Comparison of ENCODE assay signal across 10 cellular contexts in genomic region chr1:115838426-115838804, GRCh38. TPM values are rescaled to one million over a fixed set of nuclear protein-coding genes. Genes with fewer than 3 reads are reported as not detected.
DNase-seq lines count a peak whose midpoint lies in the region; ATAC-seq and TF ChIP-seq lines count a peak whose summit lies in the region.
"Had no signal": no experiment of that assay in that cellular context is flagged by ENCODE, and none has a peak within 500 bp of the region (broad histone marks: within the 10 kb centered on the region; RNA-seq: fewer than 3 reads in every experiment).

No MANE protein-coding gene starts in this region.

- WGBS in esophagus squamous epithelium, 2 donors, result 2% methylated on average over 7 of the region's 43 CpGs; no CpG with 5 or more reads in 1 of the 2 donors

- H3K9ac ChIP-seq in BLaER1 treated with 17β-estradiol and CSF1 and Interleukin-3, amounts not matched to agents 10 nM and 100 nM, result no peak overlapping the region; a peak in 1 of 22 replicates

- H3K36me3 ChIP-seq in BLaER1 treated with 17β-estradiol and CSF1 and Interleukin-3, amounts not matched to agents 10 nM and 100 nM, result no peaks in the 10 kb centered on the region
- no peaks in the 10 kb centered on the region for H3K36me3 ChIP-seq in esophagus squamous epithelium
- H3K36me3 ChIP-seq in osteoblast (ENCODE audit: insufficient read depth, low read length), result no peaks in the 10 kb centered on the region

- peak overlapping the region; percentile 52 to 97 (median 74); a peak in 21 of 22 replicates for H3K4me2 ChIP-seq in BLaER1 treated with 17β-estradiol and CSF1 and Interleukin-3, amounts not matched to agents 10 nM and 100 nM
- peak overlapping the region; percentile 36 for H3K4me2 ChIP-seq in osteoblast (ENCODE audit: insufficient read depth, low read length)

- H3K4me3 ChIP-seq in BLaER1 treated with 17β-estradiol and CSF1 and Interleukin-3, amounts not matched to agents 10 nM and 100 nM, result peak overlapping the region in 8 of 10 experiments; percentile 7 to 60 (median 46); a peak in 13 of 20 replicates
- peak overlapping the region; percentile 48 to 59 (median 58) for H3K4me3 ChIP-seq in esophagus squamous epithelium
- H3K4me3 ChIP-seq in osteoblast (ENCODE audit: insufficient read depth, low read length), result no peak overlapping the region

- H3K79me2 ChIP-seq in osteoblast (ENCODE audit: insufficient read depth, low read length), result no peaks in the 10 kb centered on the region

- peaks cover 76 to 92% (median 89%) of the 10 kb centered on the region in 11 experiments for H3K27me3 ChIP-seq in BLaER1 treated with 17β-estradiol and CSF1 and Interleukin-3, amounts not matched to agents 10 nM and 100 nM
- H3K27me3 ChIP-seq in esophagus squamous epithelium (peaks cover 0 to 79% (median 7%) of the 10 kb centered on the region in 4 donors), osteoblast (ENCODE audit: insufficient read depth, low read length) (peaks cover 82% of the 10 kb centered on the region)

- H3K4me1 ChIP-seq in BLaER1 treated with 17β-estradiol and CSF1 and Interleukin-3, amounts not matched to agents 10 nM and 100 nM, result peaks cover 15 to 26% (median 23%) of the 10 kb centered on the region in 10 experiments
- H3K4me1 ChIP-seq in esophagus squamous epithelium, result peaks cover 16 to 43% (median 19%) of the 10 kb centered on the region in 3 donors
- no peaks in the 10 kb centered on the region for H3K4me1 ChIP-seq in osteoblast (ENCODE audit: insufficient read depth, low read length)

- no peak overlapping the region for H3K27ac ChIP-seq in BLaER1 treated with 17β-estradiol and CSF1 and Interleukin-3, amounts not matched to agents 10 nM and 100 nM
- peak overlapping the region; percentile 66 to 90 (median 87) for H3K27ac ChIP-seq in esophagus squamous epithelium
- H3K27ac ChIP-seq in osteoblast (ENCODE audit: low read depth, low read length), result no peak overlapping the region

- TF ChIP-seq POLR2A in esophagus squamous epithelium (IDR thresholded peaks at IDR 0.05), result no peak

- intact Hi-C loops in esophagus squamous epithelium (cut with DNase I) (no loop called here), left colon (cut with DNase I, micrococcal nuclease) (no loop called here)

- H2AFZ ChIP-seq in osteoblast (ENCODE audit: low read length), result no peak overlapping the region

- TF ChIP-seq CTCF in esophagus squamous epithelium (IDR thresholded peaks at IDR 0.05), result no peak
- no peak for TF ChIP-seq CTCF in osteoblast (IDR thresholded peaks at IDR 0.05; ENCODE audit: extremely low read depth, low read depth, low read length)

- peaks cover 0 to 35% (median 9%) of the 10 kb centered on the region in 11 experiments; a peak in 14 of 22 replicates for H4K20me1 ChIP-seq in BLaER1 treated with 17β-estradiol and CSF1 and Interleukin-3, amounts not matched to agents 10 nM and 100 nM
- H4K20me1 ChIP-seq in osteoblast (ENCODE audit: insufficient read depth, low read length), result no peaks in the 10 kb centered on the region

- DNase-seq in NCI-H2227 (lab: John Stamatoyannopoulos, UW; ENCODE audit: unreplicated experiment) (peak; percentile 53), esophagus squamous epithelium (lab: John Stamatoyannopoulos, UW) (no peak), osteoblast (ENCODE audit: insufficient read length, low spot score, missing footprints) (peak; percentile 46), activated gamma-delta T cell (lab: John Stamatoyannopoulos, UW) (no peak), left colon (no peak)
- DNase-seq in stimulated activated CD4-positive, alpha-beta T cell treated with anti-CD3 and anti-CD28 coated beads, Interleukin-2, amount 100 ng/mL, for 48 hours, result no peak
- DNase-seq: DND-41 had no signal

- H3K9me3 ChIP-seq in BLaER1 treated with 17β-estradiol and CSF1 and Interleukin-3, amounts not matched to agents 10 nM and 100 nM (replicated peaks in 1 of 11), result peaks cover 0 to 10% (median 6%) of the 10 kb centered on the region in 11 experiments; a peak in 14 of 22 replicates
- H3K9me3 ChIP-seq in esophagus squamous epithelium (no peaks in the 10 kb centered on the region), osteoblast (ENCODE audit: low read depth, low read length) (no peaks in the 10 kb centered on the region)

- ATAC-seq in left colon, result no peak
- ATAC-seq in HG03460 (IDR thresholded peaks at IDR 0.05; ENCODE audit: unreplicated experiment), result no peak

RNA-seq across cellular contexts. Expression of gene NHLH2, which starts 2.5 kb away (rescaled TPM):
- 1 to 10 TPM; 1.6 to 2.7 (median 2.5) TPM for total RNA-seq in esophagus squamous epithelium
- not detected in 2 replicates for total RNA-seq in osteoblast
- not detected for total RNA-seq in left colon
- total RNA-seq: HT-29 had no signal

Comparison
In these comparisons a context has a peak if more than half of its experiments do, and no peak if none do; other contexts are left out.
1. H3K27ac ChIP-seq: peak in esophagus squamous epithelium (4 of 4); none in BLaER1 treated with 17β-estradiol and CSF1 and Interleukin-3, amounts not matched to agents 10 nM and 100 nM (0 of 11) and osteoblast (single experiment).
2. DNase-seq: peak in NCI-H2227 (single experiment) and osteoblast (single experiment); none in esophagus squamous epithelium (single experiment), activated gamma-delta T cell (single experiment), stimulated activated CD4-positive, alpha-beta T cell treated with anti-CD3 and anti-CD28 coated beads, Interleukin-2, amount 100 ng/mL, for 48 hours (0 of 2) and left colon (0 of 2).